Comparison of ENCODE assay signal across 32 cellular contexts in genomic region chr1:106555571-106555970, GRCh38.
"Had no signal": no experiment of that assay in that cellular context is flagged by ENCODE, and none has a peak within 500 bp of the region (broad histone marks: within the 10 kb centered on the region; RNA-seq: fewer than 3 reads in every experiment).

No MANE protein-coding gene starts in this region.

- H3K27ac ChIP-seq: brain microvascular endothelial cell, epithelial cell of prostate, esophagus squamous epithelium, gastroesophageal sphincter had no signal

- H3K27me3 ChIP-seq: brain microvascular endothelial cell, esophagus squamous epithelium, gastroesophageal sphincter had no signal

- H3K36me3 ChIP-seq: brain microvascular endothelial cell, esophagus squamous epithelium, gastroesophageal sphincter had no signal

- H3K27ac Mint-ChIP-seq: activated CD4-positive, alpha-beta memory T cell treated with anti-CD3 and anti-CD28 coated beads for 36 hours; activated CD4-positive, alpha-beta T cell treated with anti-CD3 and anti-CD28 coated beads for 36 hours; activated CD4-positive, alpha-beta T cell treated with anti-CD3 and anti-CD28 coated beads, Interleukin-2, amount 10 ng/mL, durations not matched to agents 24 days and 14 days; activated CD8-positive, alpha-beta memory T cell treated with anti-CD3 and anti-CD28 coated beads, Interleukin-2, amount 10 ng/mL, durations not matched to agents 7 days and 5 days; activated CD8-positive, alpha-beta T cell treated with anti-CD3 and anti-CD28 coated beads, Interleukin-2, amount 10 ng/mL, durations not matched to agents 7 days and 5 days; activated naive CD8-positive, alpha-beta T cell; activated T-cell treated with anti-CD3 and anti-CD28 coated beads, Interleukin-2, amount 50 U/mL, for 72 hours; activated T-helper 17 cell treated with anti-CD3 and anti-CD28 coated beads, Interleukin-2, amount 50 U/mL, for 72 hours; effector memory CD8-positive, alpha-beta T cell; T-helper 17 cell; T-helper 2 cell treated with Interferon-gamma antibody and Interleukin-4, amounts not matched to agents 5 μg/mL and 100 μg/mL, for 36 hours had no signal

- H3K36me3 Mint-ChIP-seq: activated CD4-positive, alpha-beta memory T cell treated with anti-CD3 and anti-CD28 coated beads for 36 hours; activated CD8-positive, alpha-beta memory T cell treated with anti-CD3 and anti-CD28 coated beads, Interleukin-2, amount 10 ng/mL, durations not matched to agents 7 days and 5 days; activated naive CD8-positive, alpha-beta T cell had no signal

- H3K4me1 Mint-ChIP-seq: activated CD4-positive, alpha-beta T cell treated with anti-CD3 and anti-CD28 coated beads for 36 hours; activated CD4-positive, alpha-beta T cell treated with anti-CD3 and anti-CD28 coated beads, Interleukin-2, amount 10 ng/mL, durations not matched to agents 24 days and 14 days; activated CD8-positive, alpha-beta memory T cell treated with anti-CD3 and anti-CD28 coated beads, Interleukin-2, amount 10 ng/mL, durations not matched to agents 7 days and 5 days; activated T-helper 17 cell treated with anti-CD3 and anti-CD28 coated beads, Interleukin-2, amount 50 U/mL, for 72 hours; T-helper 17 cell had no signal

- H3K4me3 Mint-ChIP-seq: activated CD4-positive, alpha-beta memory T cell treated with anti-CD3 and anti-CD28 coated beads for 36 hours; activated CD4-positive, alpha-beta T cell treated with anti-CD3 and anti-CD28 coated beads for 36 hours; activated CD4-positive, alpha-beta T cell treated with anti-CD3 and anti-CD28 coated beads, Interleukin-2, amount 10 ng/mL, durations not matched to agents 24 days and 14 days; activated CD8-positive, alpha-beta memory T cell treated with anti-CD3 and anti-CD28 coated beads, Interleukin-2, amount 10 ng/mL, durations not matched to agents 7 days and 5 days; activated CD8-positive, alpha-beta T cell treated with anti-CD3 and anti-CD28 coated beads, Interleukin-2, amount 10 ng/mL, durations not matched to agents 7 days and 5 days; activated naive CD8-positive, alpha-beta T cell; activated T-cell treated with anti-CD3 and anti-CD28 coated beads, Interleukin-2, amount 50 U/mL, for 72 hours; activated T-helper 17 cell treated with anti-CD3 and anti-CD28 coated beads, Interleukin-2, amount 50 U/mL, for 72 hours; effector memory CD8-positive, alpha-beta T cell; T-helper 17 cell; T-helper 2 cell treated with Interferon-gamma antibody and Interleukin-4, amounts not matched to agents 5 μg/mL and 100 μg/mL, for 36 hours had no signal

- H3K27me3 Mint-ChIP-seq: activated CD4-positive, alpha-beta memory T cell treated with anti-CD3 and anti-CD28 coated beads for 36 hours; activated CD4-positive, alpha-beta T cell treated with anti-CD3 and anti-CD28 coated beads for 36 hours; activated CD4-positive, alpha-beta T cell treated with anti-CD3 and anti-CD28 coated beads, Interleukin-2, amount 10 ng/mL, durations not matched to agents 24 days and 14 days; activated CD8-positive, alpha-beta memory T cell treated with anti-CD3 and anti-CD28 coated beads, Interleukin-2, amount 10 ng/mL, durations not matched to agents 7 days and 5 days; activated naive CD8-positive, alpha-beta T cell; activated T-helper 17 cell treated with anti-CD3 and anti-CD28 coated beads, Interleukin-2, amount 50 U/mL, for 72 hours; effector memory CD8-positive, alpha-beta T cell; T-helper 17 cell had no signal

- H3K9me3 ChIP-seq: esophagus squamous epithelium, gastroesophageal sphincter had no signal

- H3K4me3 ChIP-seq: esophagus squamous epithelium, gastroesophageal sphincter had no signal

- H3K4me1 ChIP-seq: esophagus squamous epithelium, gastroesophageal sphincter had no signal

- ATAC-seq: activated CD4-positive, alpha-beta T cell treated with anti-CD3 and anti-CD28 coated beads for 36 hours; activated CD8-positive, alpha-beta memory T cell treated with anti-CD3 and anti-CD28 coated beads, Interleukin-2, amount 10 ng/mL, durations not matched to agents 7 days and 5 days; activated CD8-positive, alpha-beta T cell treated with anti-CD3 and anti-CD28 coated beads, Interleukin-2, amount 10 ng/mL, durations not matched to agents 7 days and 5 days; activated T-cell treated with anti-CD3 and anti-CD28 coated beads, Interleukin-2, amount 50 U/mL, for 72 hours; activated T-helper 17 cell treated with anti-CD3 and anti-CD28 coated beads, Interleukin-2, amount 50 U/mL, for 72 hours; effector memory CD8-positive, alpha-beta T cell; gastroesophageal sphincter; T-helper 17 cell had no signal

- DNase-seq: activated CD4-positive, alpha-beta memory T cell treated with anti-CD3 and anti-CD28 coated beads for 36 hours; activated CD4-positive, alpha-beta T cell treated with anti-CD3 and anti-CD28 coated beads for 36 hours; activated CD4-positive, alpha-beta T cell treated with anti-CD3 and anti-CD28 coated beads, Interleukin-2, amount 10 ng/mL, durations not matched to agents 24 days and 14 days; activated CD4-positive, CD25-positive, alpha-beta regulatory T cell; activated CD4-positive, CD25-positive, alpha-beta regulatory T cell treated with anti-CD3 and anti-CD28 coated beads, Interleukin-2, amount 50 U/mL, for 72 hours; activated CD8-positive, alpha-beta memory T cell treated with anti-CD3 and anti-CD28 coated beads, Interleukin-2, amount 10 ng/mL, durations not matched to agents 7 days and 5 days; activated CD8-positive, alpha-beta memory T cell treated with anti-CD3 and anti-CD28 coated beads, Interleukin-2, amount 50 U/mL, for 4 hours; activated CD8-positive, alpha-beta T cell treated with anti-CD3 and anti-CD28 coated beads, Interleukin-2, amount 10 ng/mL, durations not matched to agents 7 days and 5 days; activated effector memory CD4-positive, alpha-beta T cell treated with Interleukin-2 at 50 U/mL for 16 hours; activated gamma-delta T cell treated with Interleukin-2 at 50 U/mL for 16 hours; activated naive CD4-positive, alpha-beta T cell treated with anti-CD3 and anti-CD28 coated beads, Interleukin-2, amount 50 U/mL, for 16 hours; activated naive CD4-positive, alpha-beta T cell treated with Interleukin-2 at 50 U/mL for 16 hours; activated T-cell treated with anti-CD3 and anti-CD28 coated beads, Interleukin-2, amount 50 U/mL, for 1 hour; activated T-cell treated with anti-CD3 and anti-CD28 coated beads, Interleukin-2, amount 50 U/mL, for 72 hours; amniotic stem cell; anterior cingulate cortex; brain microvascular endothelial cell; caudate nucleus; cortex of kidney; dermis blood vessel endothelial cell; effector CD4-positive, alpha-beta T cell; effector memory CD8-positive, alpha-beta T cell; esophagus squamous epithelium; foreskin melanocyte; T-helper 1 cell; T-helper 17 cell; T1000 had no signal
